Comparison of ENCODE assay signal across 9 cellular contexts in genomic region chrX:155086202-155086840, GRCh38. TPM values are rescaled to one million over a fixed set of nuclear protein-coding genes. Genes with fewer than 3 reads are reported as not detected.
A peak's percentile ranks its signal among the peaks of the same experiment; 100 is the strongest.
DNase-seq lines count a peak whose midpoint lies in the region; ATAC-seq and TF ChIP-seq lines count a peak whose summit lies in the region.
"Had no signal": no experiment of that assay in that cellular context is flagged by ENCODE, and none has a peak within 500 bp of the region (broad histone marks: within the 10 kb centered on the region; RNA-seq: fewer than 3 reads in every experiment).

No MANE protein-coding gene starts in this region.

- peaks cover 0 to 5% (median 5%) of the 10 kb centered on the region in 3 donors for H3K4me1 Mint-ChIP-seq in T-cell
- H3K4me1 Mint-ChIP-seq in chondrocyte (ENCODE audit: low read depth), result no peaks in the 10 kb centered on the region
- peaks cover 6% of the 10 kb centered on the region for H3K4me1 Mint-ChIP-seq in stimulated activated memory B cell treated with anti-CD40 and anti-IgM and Interleukin-4, amounts not matched to agents 10 μg/mL and 1 μg/mL and 100 μg/mL, for 72 hours

- TF ChIP-seq CTCF in chondrocyte (IDR thresholded peaks at IDR 0.05), result peak; percentile 68

- peak; percentile 22 for DNase-seq in activated gamma-delta T cell treated with Interleukin-2 at 50 U/mL for 16 hours
- DNase-seq in activated gamma-delta T cell (lab: John Stamatoyannopoulos, UW), result no peak
- peak in 22 of 34 experiments; percentile 1 to 34 (median 21) for DNase-seq in T-cell
- DNase-seq in chondrocyte (ENCODE audit: low spot score), result peak; percentile 85
- DNase-seq in myocyte (ENCODE audit: low read depth), result peak; percentile 28
- DNase-seq in SK-N-DZ (ENCODE audit: low spot score), result no peak

- H3K4me3 Mint-ChIP-seq in T-cell (no peak overlapping the region), chondrocyte (ENCODE audit: unreplicated experiment) (no peak overlapping the region)
- no peak overlapping the region for H3K4me3 Mint-ChIP-seq in stimulated activated memory B cell treated with anti-CD40 and anti-IgM and Interleukin-4, amounts not matched to agents 10 μg/mL and 1 μg/mL and 100 μg/mL, for 72 hours
- H3K4me3 Mint-ChIP-seq: central memory CD8-positive, alpha-beta T cell had no signal

- H3K36me3 Mint-ChIP-seq in T-cell, result peaks cover 24% of the 10 kb centered on the region
- peaks cover 4% of the 10 kb centered on the region for H3K36me3 Mint-ChIP-seq in chondrocyte (ENCODE audit: low read depth)
- H3K36me3 Mint-ChIP-seq in stimulated activated memory B cell treated with anti-CD40 and anti-IgM and Interleukin-4, amounts not matched to agents 10 μg/mL and 1 μg/mL and 100 μg/mL, for 72 hours, result peaks cover 30% of the 10 kb centered on the region

- no peaks in the 10 kb centered on the region for H3K9me3 Mint-ChIP-seq in T-cell
- peaks cover 6% of the 10 kb centered on the region for H3K9me3 Mint-ChIP-seq in chondrocyte (ENCODE audit: low read depth)
- no peaks in the 10 kb centered on the region for H3K9me3 Mint-ChIP-seq in stimulated activated memory B cell treated with anti-CD40 and anti-IgM and Interleukin-4, amounts not matched to agents 10 μg/mL and 1 μg/mL and 100 μg/mL, for 72 hours
- H3K9me3 Mint-ChIP-seq: central memory CD8-positive, alpha-beta T cell had no signal

- CTCF ChIA-PET in T-cell (lab: Charles Lee), result interaction anchor here in 1 of 2 donors (0.6 to 1.1 kb wide), 2 partner anchors 97 to 770 kb away, joined by 3 read pairs; no protein-coding TSS in a partner anchor

- peak in 3 of 4 experiments; percentile 42 to 59 (median 47) for ATAC-seq in T-cell (replicated peaks in 1 of 4)
- ATAC-seq in GM18511 (IDR thresholded peaks at IDR 0.05; ENCODE audit: unreplicated experiment), result no peak
- ATAC-seq in stimulated activated memory B cell treated with anti-CD40 and anti-IgM and Interleukin-4, amounts not matched to agents 10 μg/mL and 1 μg/mL and 100 μg/mL, for 72 hours, result no peak

- H3K27ac Mint-ChIP-seq in T-cell, result no peak overlapping the region
- H3K27ac Mint-ChIP-seq in chondrocyte (ENCODE audit: unreplicated experiment), result no peak overlapping the region
- no peak overlapping the region for H3K27ac Mint-ChIP-seq in stimulated activated memory B cell treated with anti-CD40 and anti-IgM and Interleukin-4, amounts not matched to agents 10 μg/mL and 1 μg/mL and 100 μg/mL, for 72 hours

- POLR2A ChIA-PET in T-cell (lab: Charles Lee), result no interaction called here

- H3K27me3 Mint-ChIP-seq in T-cell, result no peaks in the 10 kb centered on the region
- H3K27me3 Mint-ChIP-seq in chondrocyte (ENCODE audit: low read depth), result no peaks in the 10 kb centered on the region
- no peaks in the 10 kb centered on the region for H3K27me3 Mint-ChIP-seq in stimulated activated memory B cell treated with anti-CD40 and anti-IgM and Interleukin-4, amounts not matched to agents 10 μg/mL and 1 μg/mL and 100 μg/mL, for 72 hours
- H3K27me3 Mint-ChIP-seq: central memory CD8-positive, alpha-beta T cell had no signal

RNA-seq across cellular contexts. Expression of gene BRCC3, which starts 15.0 kb away (rescaled TPM):
- total RNA-seq in T-cell, result 10 to 100 TPM; 14.2 to 17.7 (median 17.0) TPM
- total RNA-seq in chondrocyte, result 14.2 to 17.2 TPM (median 15.8 TPM) in 3 replicates
- total RNA-seq in myocyte, result 8.0 and 9.5 TPM in 2 replicates
- polyA plus RNA-seq in myocyte (2012), result 9.4 TPM
- polyA plus RNA-seq in SK-N-DZ (2014; cell fraction: cytosol; rRNA removed), result 10.0 and 11.2 TPM in 2 replicates
- 11.1 and 19.1 TPM in 2 replicates for polyA plus RNA-seq in SK-N-DZ (2014; cell fraction: nucleus; rRNA removed)

RNA-seq across cellular contexts. Expression of gene CMC4, which starts 15.4 kb away (rescaled TPM):
- total RNA-seq in T-cell (10 to 100 TPM in 1 of 5 donors, 1 to 10 TPM in 4; 3.3 to 12.7 (median 6.3) TPM), chondrocyte (6.7 to 8.0 TPM (median 7.7 TPM) in 3 replicates), myocyte (17.4 and 25.2 TPM in 2 replicates)
- 12.4 TPM for polyA plus RNA-seq in myocyte (2012)
- 15.2 and 15.7 TPM in 2 replicates for polyA plus RNA-seq in SK-N-DZ (2014; cell fraction: cytosol; rRNA removed)
- 14.2 and 14.7 TPM in 2 replicates for polyA plus RNA-seq in SK-N-DZ (2014; cell fraction: nucleus; rRNA removed)

RNA-seq across cellular contexts. Expression of gene MTCP1, which starts 15.4 kb away (rescaled TPM):
- total RNA-seq in T-cell, result 10 to 100 TPM; 11.9 to 24.0 (median 19.8) TPM
- total RNA-seq in chondrocyte, result 13.5 to 20.7 TPM (median 18.6 TPM) in 3 replicates
- total RNA-seq in myocyte, result 0.68 and 1.1 TPM in 2 replicates
- polyA plus RNA-seq in myocyte (2012), result 13.6 TPM
- polyA plus RNA-seq in SK-N-DZ (2014; cell fraction: cytosol; rRNA removed), result 2.6 and 3.5 TPM in 2 replicates
- 9.6 and 10.2 TPM in 2 replicates for polyA plus RNA-seq in SK-N-DZ (2014; cell fraction: nucleus; rRNA removed)

RNA-seq across cellular contexts. Expression of gene FUNDC2, which starts 59.7 kb away (rescaled TPM):
- total RNA-seq in T-cell (10 to 100 TPM; 50.2 to 56.2 (median 53.0) TPM), chondrocyte (36.9 to 51.7 TPM (median 44.2 TPM) in 3 replicates), myocyte (73.3 and 86.8 TPM in 2 replicates)
- polyA plus RNA-seq in myocyte (2012), result 90.2 TPM
- polyA plus RNA-seq in SK-N-DZ (2014; cell fraction: cytosol; rRNA removed), result 113 and 129 TPM in 2 replicates
- polyA plus RNA-seq in SK-N-DZ (2014; cell fraction: nucleus; rRNA removed), result 61.0 and 69.9 TPM in 2 replicates

Comparison
In these comparisons a context has a peak if more than half of its experiments do, and no peak if none do; other contexts are left out.
1. DNase-seq: peak in activated gamma-delta T cell treated with Interleukin-2 at 50 U/mL for 16 hours (single experiment), T-cell (22 of 34), chondrocyte (single experiment) and myocyte (single experiment); none in activated gamma-delta T cell (single experiment) and SK-N-DZ (single experiment).
2. ATAC-seq: peak in T-cell (3 of 4); none in GM18511 (single experiment) and stimulated activated memory B cell treated with anti-CD40 and anti-IgM and Interleukin-4, amounts not matched to agents 10 μg/mL and 1 μg/mL and 100 μg/mL, for 72 hours (single experiment).